In the genomic region with DNA sequence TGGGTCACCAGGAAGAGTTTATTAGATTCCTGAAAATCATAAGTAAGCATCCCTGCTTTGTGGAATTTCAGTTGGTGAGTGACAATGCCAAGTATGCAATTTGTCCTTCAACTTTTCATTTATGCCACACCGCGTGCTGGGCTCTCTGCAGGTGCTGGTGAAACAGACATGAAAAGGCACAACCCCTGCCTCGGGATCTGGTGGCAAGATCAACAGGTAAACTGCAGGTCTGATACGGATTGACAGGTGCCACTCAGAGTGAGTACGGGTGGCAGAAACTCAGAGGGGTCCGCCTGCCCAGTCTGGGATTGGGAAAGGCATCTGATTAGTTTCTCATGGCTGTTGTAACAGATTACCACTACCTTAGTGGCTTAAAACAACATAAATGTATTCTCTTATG, we compare ENCODE assay signal across 21 cellular contexts. TPM values are rescaled to one million over a fixed set of nuclear protein-coding genes. Genes with fewer than 3 reads are reported as not detected.
A peak's percentile ranks its signal among the peaks of the same experiment; 100 is the strongest.
DNase-seq lines count a peak whose midpoint lies in the region; FAIRE-seq and TF ChIP-seq lines count a peak whose summit lies in the region.
"Had no signal": no experiment of that assay in that cellular context is flagged by ENCODE, and none has a peak within 500 bp of the region (broad histone marks: within the 10 kb centered on the region; RNA-seq: fewer than 3 reads in every experiment).

No MANE protein-coding gene starts in this region.

- H3K36me3 ChIP-seq in HEK293 (ENCODE audit: control insufficient read depth in 2 of 2, insufficient read depth in 1 of 2, low read length in 2 of 2) (no peaks in the 10 kb centered on the region), bronchial epithelial cell (ENCODE audit: control insufficient read depth, insufficient read depth, low read length) (no peaks in the 10 kb centered on the region), mesenchymal stem cell (ENCODE audit: control insufficient read depth in 1 of 2, insufficient read depth in 2 of 2, low read depth in 1 of 2, low read length in 2 of 2) (no peaks in the 10 kb centered on the region), mesendoderm (ENCODE audit: control insufficient read depth, insufficient read depth, low read length) (no peaks in the 10 kb centered on the region)

- H3K9ac ChIP-seq in mesenchymal stem cell (ENCODE audit: low read length) = no peak overlapping the region
- no peak overlapping the region for H3K9ac ChIP-seq in mesendoderm (ENCODE audit: low read length)
- H3K9ac ChIP-seq: BLaER1 treated with 17β-estradiol and CSF1 and Interleukin-3, amounts not matched to agents 10 nM and 100 nM had no signal

- no peak overlapping the region for H3K23ac ChIP-seq in mesenchymal stem cell (ENCODE audit: low read length in 2 of 2)
- no peak overlapping the region for H3K23ac ChIP-seq in mesendoderm (ENCODE audit: low read length)

- no peak overlapping the region for H4K8ac ChIP-seq in mesenchymal stem cell (ENCODE audit: low read length)
- H4K8ac ChIP-seq in mesendoderm (ENCODE audit: low read depth, low read length) = no peak overlapping the region

- DNase-seq in bronchial epithelial cell (ENCODE audit: low read depth) (no peak), mesenchymal stem cell (no peak), activated gamma-delta T cell (lab: John Stamatoyannopoulos, UW) (no peak), mesendoderm (no peak), SKM-1 treated with dmso at 0.1 percent for 144 hours (lab: John Stamatoyannopoulos, UW; ENCODE audit: unreplicated experiment) (no peak)
- DNase-seq: AML-193; Caco-2; Calu3; CD4-positive, alpha-beta T cell; CD8-positive, alpha-beta T cell; DMS79 treated with DMSO at 0.1 percent for 48 hours; GF-D8 had no signal

- TF ChIP-seq CTCF in HEK293 (tag by site-specific recombination; IDR thresholded peaks at IDR 0.05) (no peak), bronchial epithelial cell (IDR thresholded peaks at IDR 0.05; ENCODE audit: insufficient read depth, low read length, severe bottlenecking) (no peak)

- CTCF ChIA-PET in HEK293 (lab: Yijun Ruan, JAX) = no interaction called here

- H3K27ac ChIP-seq in HEK293 (ENCODE audit: extremely low read depth, low read depth, low read length) (no peak overlapping the region), mesenchymal stem cell (ENCODE audit: low read length, poor library complexity, severe bottlenecking) (no peak overlapping the region), mesendoderm (ENCODE audit: low read depth, low read length) (no peak overlapping the region)
- H3K27ac ChIP-seq: 22Rv1; A549; BLaER1 treated with 17β-estradiol and CSF1 and Interleukin-3, amounts not matched to agents 10 nM and 100 nM; C4-2B had no signal

- WGBS in mesenchymal stem cell = 92% methylated on average over 5 of the region's 6 CpGs
- WGBS in mesendoderm (ENCODE audit: extremely low coverage, insufficient coverage, low lambda C conversion rate) = no CpG with 5 or more reads among the region's 6 CpGs

- FAIRE-seq in bronchial epithelial cell (lab: Jason Lieb, UNC) = peak; percentile 58
- FAIRE-seq: A549, D721Med, G401.6, GM12891, GM19239 had no signal

- POLR2A ChIA-PET in HEK293 (lab: Yijun Ruan, JAX) = no interaction called here

- H2BK12ac ChIP-seq in mesenchymal stem cell (ENCODE audit: low read length in 2 of 2) = no peak overlapping the region

- no peak overlapping the region for H3K4ac ChIP-seq in mesenchymal stem cell (ENCODE audit: low read depth in 1 of 2, low read length in 2 of 2)
- no peak overlapping the region for H3K4ac ChIP-seq in mesendoderm (ENCODE audit: low read depth, low read length)

- H2AFZ ChIP-seq in mesenchymal stem cell (ENCODE audit: low read depth, low read length) = no peak overlapping the region

- peak overlapping the region; percentile 7 for H2BK15ac ChIP-seq in mesenchymal stem cell (ENCODE audit: low read depth, poor library complexity, severe bottlenecking)
- no peak overlapping the region for H2BK15ac ChIP-seq in mesendoderm (replicated peaks; ENCODE audit: low read depth)

- no peaks in the 10 kb centered on the region for H3K9me3 ChIP-seq in HEK293 (ENCODE audit: control insufficient read depth, insufficient read depth, low read depth, low read length)
- peaks cover 13% of the 10 kb centered on the region for H3K9me3 ChIP-seq in mesenchymal stem cell (ENCODE audit: control insufficient read depth, low read length)

- H4K91ac ChIP-seq in mesenchymal stem cell (ENCODE audit: low read length) = no peak overlapping the region

- H3K56ac ChIP-seq in mesendoderm (ENCODE audit: low read length) = no peak overlapping the region

- H3K4me1 ChIP-seq in HEK293 (ENCODE audit: control insufficient read depth, insufficient read depth, low read length) = no peaks in the 10 kb centered on the region
- H3K4me1 ChIP-seq in mesenchymal stem cell (ENCODE audit: control insufficient read depth, insufficient read depth, low read depth, low read length) = peaks cover 2% of the 10 kb centered on the region
- H3K4me1 ChIP-seq in mesendoderm (ENCODE audit: control insufficient read depth, low read depth, low read length) = no peaks in the 10 kb centered on the region

- H3K4me3 ChIP-seq in HEK293 (ENCODE audit: low read depth, low read length) (no peak overlapping the region), bronchial epithelial cell (ENCODE audit: low read depth, low read length) (no peak overlapping the region), mesenchymal stem cell (ENCODE audit: insufficient read depth in 1 of 2, low read depth in 1 of 2, low read length in 2 of 2) (no peak overlapping the region), mesendoderm (ENCODE audit: low read length) (no peak overlapping the region)
- H3K4me3 ChIP-seq: A549; BLaER1 treated with 17β-estradiol and CSF1 and Interleukin-3, amounts not matched to agents 10 nM and 100 nM had no signal

- H2AK5ac ChIP-seq in mesenchymal stem cell (ENCODE audit: low read length, severe bottlenecking) (no peak overlapping the region), mesendoderm (ENCODE audit: low read length) (no peak overlapping the region)

- H2BK120ac ChIP-seq in mesenchymal stem cell (ENCODE audit: low read depth, low read length) (no peak overlapping the region), mesendoderm (ENCODE audit: low read depth, low read length) (no peak overlapping the region)

- no peaks in the 10 kb centered on the region for H3K79me2 ChIP-seq in mesendoderm (ENCODE audit: control insufficient read depth, insufficient read depth, low read length)

- H3K14ac ChIP-seq in mesenchymal stem cell (ENCODE audit: low read length in 2 of 2) = no peak overlapping the region

- H3K4me2 ChIP-seq in mesenchymal stem cell (ENCODE audit: low read length, poor library complexity, severe bottlenecking) = no peak overlapping the region
- no peak overlapping the region for H3K4me2 ChIP-seq in mesendoderm (ENCODE audit: low read length)
- H3K4me2 ChIP-seq: A549; BLaER1 treated with 17β-estradiol and CSF1 and Interleukin-3, amounts not matched to agents 10 nM and 100 nM had no signal

- no peak overlapping the region for H4K5ac ChIP-seq in mesendoderm (ENCODE audit: low read length)

- H3K27me3 ChIP-seq in bronchial epithelial cell (ENCODE audit: control insufficient read depth, insufficient read depth, low read length) (no peaks in the 10 kb centered on the region), mesenchymal stem cell (ENCODE audit: control insufficient read depth in 1 of 2, insufficient read depth in 1 of 2, low read length in 2 of 2) (no peaks in the 10 kb centered on the region), mesendoderm (ENCODE audit: insufficient read depth, low read length, poor library complexity) (no peaks in the 10 kb centered on the region)
- H3K27me3 ChIP-seq: BLaER1 treated with 17β-estradiol and CSF1 and Interleukin-3, amounts not matched to agents 10 nM and 100 nM had no signal

- H2BK5ac ChIP-seq in mesenchymal stem cell (ENCODE audit: low read depth, low read length, poor library complexity, severe bottlenecking) (no peak overlapping the region), mesendoderm (ENCODE audit: low read length) (no peak overlapping the region)

- H3K18ac ChIP-seq in mesenchymal stem cell (ENCODE audit: low read depth in 1 of 2, low read length in 2 of 2) (no peak overlapping the region), mesendoderm (ENCODE audit: low read length) (no peak overlapping the region)

- no peaks in the 10 kb centered on the region for H3K79me1 ChIP-seq in mesenchymal stem cell (replicated peaks; ENCODE audit: low read length, poor library complexity, severe bottlenecking)
- no peaks in the 10 kb centered on the region for H3K79me1 ChIP-seq in mesendoderm (ENCODE audit: low read length)

TF ChIP-seq in HEK293, 187 proteins besides CTCF, POLR2A, EP300 and RAD21:
- TF ChIP-seq, protein P1, sequence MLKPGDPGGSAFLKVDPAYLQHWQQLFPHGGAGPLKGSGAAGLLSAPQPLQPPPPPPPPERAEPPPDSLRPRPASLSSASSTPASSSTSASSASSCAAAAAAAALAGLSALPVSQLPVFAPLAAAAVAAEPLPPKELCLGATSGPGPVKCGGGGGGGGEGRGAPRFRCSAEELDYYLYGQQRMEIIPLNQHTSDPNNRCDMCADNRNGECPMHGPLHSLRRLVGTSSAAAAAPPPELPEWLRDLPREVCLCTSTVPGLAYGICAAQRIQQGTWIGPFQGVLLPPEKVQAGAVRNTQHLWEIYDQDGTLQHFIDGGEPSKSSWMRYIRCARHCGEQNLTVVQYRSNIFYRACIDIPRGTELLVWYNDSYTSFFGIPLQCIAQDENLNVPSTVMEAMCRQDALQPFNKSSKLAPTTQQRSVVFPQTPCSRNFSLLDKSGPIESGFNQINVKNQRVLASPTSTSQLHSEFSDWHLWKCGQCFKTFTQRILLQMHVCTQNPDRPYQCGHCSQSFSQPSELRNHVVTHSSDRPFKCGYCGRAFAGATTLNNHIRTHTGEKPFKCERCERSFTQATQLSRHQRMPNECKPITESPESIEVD (tag by site-specific recombination; IDR thresholded peaks at IDR 0.05) = no peak
- no peak for TF ChIP-seq ZNF501 (tag by site-specific recombination; IDR thresholded peaks at IDR 0.05)
- no peak for TF ChIP-seq ZNF830 (tag by site-specific recombination; IDR thresholded peaks at IDR 0.05; ENCODE audit: low read depth)
- peak; percentile 36; the same call in 1 of the 2 replicates for TF ChIP-seq SCRT2 (tag by site-specific recombination; IDR thresholded peaks at IDR 0.05)

RNA-seq across cellular contexts. Expression of a gene that starts 40.5 kb away (rescaled TPM):
- 91.4 and 106 TPM in 2 replicates for total RNA-seq in bronchial epithelial cell
- polyA plus RNA-seq in mesenchymal stem cell (2013, experiment 1 of 2) = 79.3 TPM
- 84.2 TPM for polyA plus RNA-seq in mesenchymal stem cell (2013, experiment 2 of 2)
- 94.2 TPM for polyA plus RNA-seq in mesendoderm (2013, experiment 1 of 2)
- 94.9 TPM for polyA plus RNA-seq in mesendoderm (2013, experiment 2 of 2)
